ENCODE assay signal across 9 cellular contexts in genomic region chr5:103895738-103896137, GRCh38.
"Had no signal": no experiment of that assay in that cellular context is flagged by ENCODE, and none has a peak within 500 bp of the region (broad histone marks: within the 10 kb centered on the region; RNA-seq: fewer than 3 reads in every experiment).

No MANE protein-coding gene starts in this region.

- H3K9ac ChIP-seq: GM23248 had no signal

- DNase-seq: GM23248, GOT3, H9, HCEC 1CT, HFFc6, IMR-90, KG1 had no signal

- FAIRE-seq: H54, HTR-8/SVneo had no signal

- H3K4me3 ChIP-seq: GM23248 had no signal

- H2AFZ ChIP-seq: GM23248 had no signal

- H3K27ac ChIP-seq: GM23248 had no signal
